In the genomic region with DNA sequence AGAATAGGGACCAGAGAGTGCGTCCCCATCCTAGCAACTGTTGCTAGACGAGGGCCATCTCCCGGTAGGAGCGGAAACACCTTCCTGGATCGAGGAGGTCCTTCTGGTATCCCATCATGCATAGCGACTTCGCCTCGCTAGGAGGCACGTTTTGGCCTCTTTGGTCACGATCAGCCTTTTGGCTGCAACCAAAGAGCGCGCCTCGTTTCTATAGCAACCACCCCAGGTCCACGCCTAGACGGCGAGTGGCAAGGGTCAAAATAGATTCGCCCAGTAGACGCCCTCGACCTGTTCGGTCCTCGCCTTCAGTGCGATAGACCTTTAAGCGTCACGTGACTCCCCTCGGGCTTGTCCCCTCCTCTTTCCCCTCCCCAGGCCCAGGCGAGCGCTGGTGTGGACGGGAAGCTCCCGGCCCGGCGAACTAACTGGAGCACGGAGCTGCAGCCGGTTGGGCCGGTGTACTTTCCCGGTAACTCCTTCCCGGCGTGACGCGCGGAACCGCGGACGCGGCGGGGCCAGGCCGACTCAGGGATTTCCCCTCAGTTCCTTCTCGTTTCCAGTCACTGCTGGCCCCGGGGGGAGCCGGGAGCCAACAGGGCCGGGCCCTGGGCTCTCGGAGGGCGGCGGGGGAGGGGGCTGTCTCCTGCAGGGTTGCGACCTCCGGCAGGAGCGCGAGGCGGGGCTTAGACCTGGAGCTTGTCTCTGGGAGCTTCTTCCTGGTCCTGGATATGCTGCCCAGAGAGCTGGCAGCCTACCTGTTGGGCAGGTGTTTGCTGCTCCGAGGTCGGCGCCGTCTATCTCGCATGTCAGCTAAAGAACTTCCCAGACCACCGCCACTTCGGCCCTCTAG, we compare ENCODE assay signal across 1 cellular context.
A peak's percentile ranks its signal among the peaks of the same experiment; 100 is the strongest.
TF ChIP-seq lines count a peak whose summit lies in the region.

A gene (plus strand): TSS at position 359 of the 850 bp plus-strand sequence. CDS start 2,258 bp downstream, outside the sequence.

TF ChIP-seq in HepG2, 621 proteins besides CTCF, POLR2A, EP300 and RAD21 (continued from another document and continues in another):
- TF ChIP-seq, protein P1, sequence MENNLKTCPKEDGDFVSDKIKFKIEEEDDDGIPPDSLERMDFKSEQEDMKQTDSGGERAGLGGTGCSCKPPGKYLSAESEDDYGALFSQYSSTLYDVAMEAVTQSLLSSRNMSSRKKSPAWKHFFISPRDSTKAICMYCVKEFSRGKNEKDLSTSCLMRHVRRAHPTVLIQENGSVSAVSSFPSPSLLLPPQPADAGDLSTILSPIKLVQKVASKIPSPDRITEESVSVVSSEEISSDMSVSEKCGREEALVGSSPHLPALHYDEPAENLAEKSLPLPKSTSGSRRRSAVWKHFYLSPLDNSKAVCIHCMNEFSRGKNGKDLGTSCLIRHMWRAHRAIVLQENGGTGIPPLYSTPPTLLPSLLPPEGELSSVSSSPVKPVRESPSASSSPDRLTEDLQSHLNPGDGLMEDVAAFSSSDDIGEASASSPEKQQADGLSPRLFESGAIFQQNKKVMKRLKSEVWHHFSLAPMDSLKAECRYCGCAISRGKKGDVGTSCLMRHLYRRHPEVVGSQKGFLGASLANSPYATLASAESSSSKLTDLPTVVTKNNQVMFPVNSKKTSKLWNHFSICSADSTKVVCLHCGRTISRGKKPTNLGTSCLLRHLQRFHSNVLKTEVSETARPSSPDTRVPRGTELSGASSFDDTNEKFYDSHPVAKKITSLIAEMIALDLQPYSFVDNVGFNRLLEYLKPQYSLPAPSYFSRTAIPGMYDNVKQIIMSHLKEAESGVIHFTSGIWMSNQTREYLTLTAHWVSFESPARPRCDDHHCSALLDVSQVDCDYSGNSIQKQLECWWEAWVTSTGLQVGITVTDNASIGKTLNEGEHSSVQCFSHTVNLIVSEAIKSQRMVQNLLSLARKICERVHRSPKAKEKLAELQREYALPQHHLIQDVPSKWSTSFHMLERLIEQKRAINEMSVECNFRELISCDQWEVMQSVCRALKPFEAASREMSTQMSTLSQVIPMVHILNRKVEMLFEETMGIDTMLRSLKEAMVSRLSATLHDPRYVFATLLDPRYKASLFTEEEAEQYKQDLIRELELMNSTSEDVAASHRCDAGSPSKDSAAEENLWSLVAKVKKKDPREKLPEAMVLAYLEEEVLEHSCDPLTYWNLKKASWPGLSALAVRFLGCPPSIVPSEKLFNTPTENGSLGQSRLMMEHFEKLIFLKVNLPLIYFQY (CRISPR knock-in tag; IDR thresholded peaks at IDR 0.05; ENCODE audit: borderline replicate concordance): no peak
- TF ChIP-seq MAFK (conservative IDR thresholded peaks at IDR 0.05 in 1 of 2, IDR thresholded peaks at IDR 0.05 in 1 of 2; ENCODE audit: low read length in 2 of 2) (no peak), TMF1 (CRISPR knock-in tag; IDR thresholded peaks at IDR 0.05; ENCODE audit: low read depth) (0 out of 2 replicates have a peak, but pooled peaks have one; percentile 64), SRSF4 (IDR thresholded peaks at IDR 0.05; ENCODE audit: low read depth, low read length, poor library complexity, severe bottlenecking) (no peak), ZNF138 (CRISPR knock-in tag; IDR thresholded peaks at IDR 0.05; ENCODE audit: low read depth) (no peak), ZNF570 (CRISPR knock-in tag; IDR thresholded peaks at IDR 0.05; ENCODE audit: borderline replicate concordance) (no peak), ZNF354B (CRISPR knock-in tag; IDR thresholded peaks at IDR 0.05) (0 out of 2 replicates have a peak, but pooled peaks have one; percentile 49), HHEX (CRISPR knock-in tag; IDR thresholded peaks at IDR 0.05) (no peak), U2AF1 (optimal IDR thresholded peaks at IDR 0.05; ENCODE audit: low read depth, low read length) (no peak), ZNF563 (CRISPR knock-in tag; IDR thresholded peaks at IDR 0.05) (peak; percentile 85), SIX4 (CRISPR knock-in tag; IDR thresholded peaks at IDR 0.05) (0 out of 2 replicates have a peak, but pooled peaks have one; percentile 45), ZNF296 (CRISPR knock-in tag; conservative IDR thresholded peaks at IDR 0.05) (no peak), IKZF4 (CRISPR knock-in tag; IDR thresholded peaks at IDR 0.05; ENCODE audit: borderline replicate concordance, low read depth, not compliant biosample characterization) (peak; percentile 61), ZFP41 (CRISPR knock-in tag; IDR thresholded peaks at IDR 0.05; ENCODE audit: borderline replicate concordance) (no peak), HNRNPLL (IDR thresholded peaks at IDR 0.05; ENCODE audit: low read depth, low read length, poor library complexity, severe bottlenecking) (peak; percentile 62), HNRNPUL1 (IDR thresholded peaks at IDR 0.05; ENCODE audit: low read depth, low read length) (no peak), ZBTB1 (CRISPR knock-in tag; IDR thresholded peaks at IDR 0.05; ENCODE audit: borderline replicate concordance) (no peak), PCBP1 (IDR thresholded peaks at IDR 0.05; ENCODE audit: borderline replicate concordance, low read depth, low read length) (peak; percentile 90; the same call in 1 of the 2 replicates), TBX3 (IDR thresholded peaks at IDR 0.05; ENCODE audit: borderline replicate concordance) (peak; percentile 55), RNF2 (conservative IDR thresholded peaks at IDR 0.05; ENCODE audit: low read depth) (peak; percentile 57; the same call in 1 of the 2 replicates), CBFB (CRISPR knock-in tag; IDR thresholded peaks at IDR 0.05) (peak; percentile 61), MXD4 (CRISPR knock-in tag; IDR thresholded peaks at IDR 0.05) (peak; percentile 41), RBM39 (IDR thresholded peaks at IDR 0.05; ENCODE audit: low read depth, low read length, poor library complexity, severe bottlenecking) (peak; percentile 87), ZNF496 (CRISPR knock-in tag; IDR thresholded peaks at IDR 0.05; ENCODE audit: insufficient replicate concordance) (no peak), ZNF337 (CRISPR knock-in tag; IDR thresholded peaks at IDR 0.05; ENCODE audit: borderline replicate concordance, low read depth) (no peak; the same call in 1 of the 2 replicates), EEA1 (CRISPR knock-in tag; IDR thresholded peaks at IDR 0.05; ENCODE audit: borderline replicate concordance) (no peak), ZFP36L1 (CRISPR knock-in tag; IDR thresholded peaks at IDR 0.05) (no peak), SMAD1 (CRISPR knock-in tag; IDR thresholded peaks at IDR 0.05; ENCODE audit: borderline replicate concordance, low read depth) (0 out of 2 replicates have a peak, but pooled peaks have one; percentile 68), KLF11 (CRISPR knock-in tag; IDR thresholded peaks at IDR 0.05) (peak; percentile 47; the same call in 1 of the 2 replicates)
- TF ChIP-seq, protein P2, sequence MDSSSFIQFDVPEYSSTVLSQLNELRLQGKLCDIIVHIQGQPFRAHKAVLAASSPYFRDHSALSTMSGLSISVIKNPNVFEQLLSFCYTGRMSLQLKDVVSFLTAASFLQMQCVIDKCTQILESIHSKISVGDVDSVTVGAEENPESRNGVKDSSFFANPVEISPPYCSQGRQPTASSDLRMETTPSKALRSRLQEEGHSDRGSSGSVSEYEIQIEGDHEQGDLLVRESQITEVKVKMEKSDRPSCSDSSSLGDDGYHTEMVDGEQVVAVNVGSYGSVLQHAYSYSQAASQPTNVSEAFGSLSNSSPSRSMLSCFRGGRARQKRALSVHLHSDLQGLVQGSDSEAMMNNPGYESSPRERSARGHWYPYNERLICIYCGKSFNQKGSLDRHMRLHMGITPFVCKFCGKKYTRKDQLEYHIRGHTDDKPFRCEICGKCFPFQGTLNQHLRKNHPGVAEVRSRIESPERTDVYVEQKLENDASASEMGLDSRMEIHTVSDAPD (CRISPR knock-in tag; IDR thresholded peaks at IDR 0.05): peak; percentile 87; the same call in 1 of the 2 replicates
- TF ChIP-seq, protein P3, sequence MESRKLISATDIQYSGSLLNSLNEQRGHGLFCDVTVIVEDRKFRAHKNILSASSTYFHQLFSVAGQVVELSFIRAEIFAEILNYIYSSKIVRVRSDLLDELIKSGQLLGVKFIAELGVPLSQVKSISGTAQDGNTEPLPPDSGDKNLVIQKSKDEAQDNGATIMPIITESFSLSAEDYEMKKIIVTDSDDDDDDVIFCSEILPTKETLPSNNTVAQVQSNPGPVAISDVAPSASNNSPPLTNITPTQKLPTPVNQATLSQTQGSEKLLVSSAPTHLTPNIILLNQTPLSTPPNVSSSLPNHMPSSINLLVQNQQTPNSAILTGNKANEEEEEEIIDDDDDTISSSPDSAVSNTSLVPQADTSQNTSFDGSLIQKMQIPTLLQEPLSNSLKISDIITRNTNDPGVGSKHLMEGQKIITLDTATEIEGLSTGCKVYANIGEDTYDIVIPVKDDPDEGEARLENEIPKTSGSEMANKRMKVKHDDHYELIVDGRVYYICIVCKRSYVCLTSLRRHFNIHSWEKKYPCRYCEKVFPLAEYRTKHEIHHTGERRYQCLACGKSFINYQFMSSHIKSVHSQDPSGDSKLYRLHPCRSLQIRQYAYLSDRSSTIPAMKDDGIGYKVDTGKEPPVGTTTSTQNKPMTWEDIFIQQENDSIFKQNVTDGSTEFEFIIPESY (CRISPR knock-in tag; IDR thresholded peaks at IDR 0.05): peak; percentile 51; the same call in 1 of the 2 replicates
- TF ChIP-seq, protein P4, sequence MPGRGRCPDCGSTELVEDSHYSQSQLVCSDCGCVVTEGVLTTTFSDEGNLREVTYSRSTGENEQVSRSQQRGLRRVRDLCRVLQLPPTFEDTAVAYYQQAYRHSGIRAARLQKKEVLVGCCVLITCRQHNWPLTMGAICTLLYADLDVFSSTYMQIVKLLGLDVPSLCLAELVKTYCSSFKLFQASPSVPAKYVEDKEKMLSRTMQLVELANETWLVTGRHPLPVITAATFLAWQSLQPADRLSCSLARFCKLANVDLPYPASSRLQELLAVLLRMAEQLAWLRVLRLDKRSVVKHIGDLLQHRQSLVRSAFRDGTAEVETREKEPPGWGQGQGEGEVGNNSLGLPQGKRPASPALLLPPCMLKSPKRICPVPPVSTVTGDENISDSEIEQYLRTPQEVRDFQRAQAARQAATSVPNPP (CRISPR knock-in tag; IDR thresholded peaks at IDR 0.05): no peak
- TF ChIP-seq, protein P5, sequence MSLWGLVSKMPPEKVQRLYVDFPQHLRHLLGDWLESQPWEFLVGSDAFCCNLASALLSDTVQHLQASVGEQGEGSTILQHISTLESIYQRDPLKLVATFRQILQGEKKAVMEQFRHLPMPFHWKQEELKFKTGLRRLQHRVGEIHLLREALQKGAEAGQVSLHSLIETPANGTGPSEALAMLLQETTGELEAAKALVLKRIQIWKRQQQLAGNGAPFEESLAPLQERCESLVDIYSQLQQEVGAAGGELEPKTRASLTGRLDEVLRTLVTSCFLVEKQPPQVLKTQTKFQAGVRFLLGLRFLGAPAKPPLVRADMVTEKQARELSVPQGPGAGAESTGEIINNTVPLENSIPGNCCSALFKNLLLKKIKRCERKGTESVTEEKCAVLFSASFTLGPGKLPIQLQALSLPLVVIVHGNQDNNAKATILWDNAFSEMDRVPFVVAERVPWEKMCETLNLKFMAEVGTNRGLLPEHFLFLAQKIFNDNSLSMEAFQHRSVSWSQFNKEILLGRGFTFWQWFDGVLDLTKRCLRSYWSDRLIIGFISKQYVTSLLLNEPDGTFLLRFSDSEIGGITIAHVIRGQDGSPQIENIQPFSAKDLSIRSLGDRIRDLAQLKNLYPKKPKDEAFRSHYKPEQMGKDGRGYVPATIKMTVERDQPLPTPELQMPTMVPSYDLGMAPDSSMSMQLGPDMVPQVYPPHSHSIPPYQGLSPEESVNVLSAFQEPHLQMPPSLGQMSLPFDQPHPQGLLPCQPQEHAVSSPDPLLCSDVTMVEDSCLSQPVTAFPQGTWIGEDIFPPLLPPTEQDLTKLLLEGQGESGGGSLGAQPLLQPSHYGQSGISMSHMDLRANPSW (CRISPR knock-in tag; IDR thresholded peaks at IDR 0.05; ENCODE audit: borderline replicate concordance): no peak; the same call in 1 of the 2 replicates
- TF ChIP-seq, protein P6, sequence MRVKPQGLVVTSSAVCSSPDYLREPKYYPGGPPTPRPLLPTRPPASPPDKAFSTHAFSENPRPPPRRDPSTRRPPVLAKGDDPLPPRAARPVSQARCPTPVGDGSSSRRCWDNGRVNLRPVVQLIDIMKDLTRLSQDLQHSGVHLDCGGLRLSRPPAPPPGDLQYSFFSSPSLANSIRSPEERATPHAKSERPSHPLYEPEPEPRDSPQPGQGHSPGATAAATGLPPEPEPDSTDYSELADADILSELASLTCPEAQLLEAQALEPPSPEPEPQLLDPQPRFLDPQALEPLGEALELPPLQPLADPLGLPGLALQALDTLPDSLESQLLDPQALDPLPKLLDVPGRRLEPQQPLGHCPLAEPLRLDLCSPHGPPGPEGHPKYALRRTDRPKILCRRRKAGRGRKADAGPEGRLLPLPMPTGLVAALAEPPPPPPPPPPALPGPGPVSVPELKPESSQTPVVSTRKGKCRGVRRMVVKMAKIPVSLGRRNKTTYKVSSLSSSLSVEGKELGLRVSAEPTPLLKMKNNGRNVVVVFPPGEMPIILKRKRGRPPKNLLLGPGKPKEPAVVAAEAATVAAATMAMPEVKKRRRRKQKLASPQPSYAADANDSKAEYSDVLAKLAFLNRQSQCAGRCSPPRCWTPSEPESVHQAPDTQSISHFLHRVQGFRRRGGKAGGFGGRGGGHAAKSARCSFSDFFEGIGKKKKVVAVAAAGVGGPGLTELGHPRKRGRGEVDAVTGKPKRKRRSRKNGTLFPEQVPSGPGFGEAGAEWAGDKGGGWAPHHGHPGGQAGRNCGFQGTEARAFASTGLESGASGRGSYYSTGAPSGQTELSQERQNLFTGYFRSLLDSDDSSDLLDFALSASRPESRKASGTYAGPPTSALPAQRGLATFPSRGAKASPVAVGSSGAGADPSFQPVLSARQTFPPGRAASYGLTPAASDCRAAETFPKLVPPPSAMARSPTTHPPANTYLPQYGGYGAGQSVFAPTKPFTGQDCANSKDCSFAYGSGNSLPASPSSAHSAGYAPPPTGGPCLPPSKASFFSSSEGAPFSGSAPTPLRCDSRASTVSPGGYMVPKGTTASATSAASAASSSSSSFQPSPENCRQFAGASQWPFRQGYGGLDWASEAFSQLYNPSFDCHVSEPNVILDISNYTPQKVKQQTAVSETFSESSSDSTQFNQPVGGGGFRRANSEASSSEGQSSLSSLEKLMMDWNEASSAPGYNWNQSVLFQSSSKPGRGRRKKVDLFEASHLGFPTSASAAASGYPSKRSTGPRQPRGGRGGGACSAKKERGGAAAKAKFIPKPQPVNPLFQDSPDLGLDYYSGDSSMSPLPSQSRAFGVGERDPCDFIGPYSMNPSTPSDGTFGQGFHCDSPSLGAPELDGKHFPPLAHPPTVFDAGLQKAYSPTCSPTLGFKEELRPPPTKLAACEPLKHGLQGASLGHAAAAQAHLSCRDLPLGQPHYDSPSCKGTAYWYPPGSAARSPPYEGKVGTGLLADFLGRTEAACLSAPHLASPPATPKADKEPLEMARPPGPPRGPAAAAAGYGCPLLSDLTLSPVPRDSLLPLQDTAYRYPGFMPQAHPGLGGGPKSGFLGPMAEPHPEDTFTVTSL (CRISPR knock-in tag; IDR thresholded peaks at IDR 0.05; ENCODE audit: borderline replicate concordance): no peak
